In the genomic region with DNA sequence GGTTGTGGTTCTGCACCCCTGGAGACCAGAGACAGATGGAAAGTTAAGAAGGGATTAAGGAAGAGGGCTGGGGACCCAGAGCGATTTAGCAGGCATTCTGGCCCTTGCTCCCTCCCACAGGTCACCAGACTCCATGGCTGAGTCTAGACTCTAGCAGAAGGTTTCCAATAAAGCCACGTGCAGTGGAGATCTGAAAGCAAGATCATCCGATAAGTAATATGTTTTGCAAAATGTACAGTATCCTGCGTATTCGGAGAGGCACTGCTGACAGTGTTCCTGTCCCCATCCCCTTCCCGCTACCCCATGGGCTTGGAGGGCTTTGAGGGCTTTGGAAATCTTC, we compare ENCODE assay signal across 8 cellular contexts. TPM values are rescaled to one million over a fixed set of nuclear protein-coding genes. Genes with fewer than 3 reads are reported as not detected.
DNase-seq lines count a peak whose midpoint lies in the region; ATAC-seq and TF ChIP-seq lines count a peak whose summit lies in the region.

No MANE protein-coding gene starts in this region.

- H3K4me1 Mint-ChIP-seq in activated B cell treated with CpG ODN at 0.5 μM for 24 hours = peaks cover 29% of the 10 kb centered on the region
- H3K4me1 Mint-ChIP-seq in stimulated activated naive CD8-positive, alpha-beta T cell treated with anti-CD3 and anti-CD28 coated beads, Interleukin-15, amount 100 ng/mL, for 72 hours = peaks cover 52% of the 10 kb centered on the region

- ATAC-seq in activated B cell treated with CpG ODN at 0.5 μM for 24 hours (ENCODE audit: low read depth) = no peak
- ATAC-seq in stimulated activated naive CD8-positive, alpha-beta T cell treated with anti-CD3 and anti-CD28 coated beads, Interleukin-15, amount 100 ng/mL, for 72 hours = peak; percentile 11

- TF ChIP-seq CTCF in activated B cell treated with CpG ODN at 0.5 μM for 24 hours (IDR thresholded peaks at IDR 0.05) = no peak

- DNase-seq in NCI-H510A treated with DMSO at 0.1 percent for 48 hours (lab: John Stamatoyannopoulos, UW) (peak; percentile 58), NCI-H510A (lab: John Stamatoyannopoulos, UW) (no peak), activated B cell treated with CpG ODN at 0.5 μM for 24 hours (no peak), iPS DF 6.9 (ENCODE audit: low read depth, low spot score) (no peak), iPS-NIHi7 (ENCODE audit: extremely low spot score) (no peak), SKM-1 (lab: John Stamatoyannopoulos, UW; ENCODE audit: unreplicated experiment) (no peak), DMS153 treated with DMSO at 0.1 percent for 48 hours (lab: John Stamatoyannopoulos, UW; ENCODE audit: unreplicated experiment) (no peak)
- DNase-seq in stimulated activated naive CD8-positive, alpha-beta T cell treated with anti-CD3 and anti-CD28 coated beads, Interleukin-15, amount 100 ng/mL, for 72 hours = no peak

- no peaks in the 10 kb centered on the region for H3K9me3 ChIP-seq in iPS DF 6.9 (ENCODE audit: control insufficient read depth, insufficient read depth, low read length)

- no CpG with 5 or more reads among the region's 6 CpGs for WGBS in iPS DF 6.9 (ENCODE audit: insufficient coverage, insufficient read length)

- peaks cover 10% of the 10 kb centered on the region for H3K27me3 Mint-ChIP-seq in activated B cell treated with CpG ODN at 0.5 μM for 24 hours
- no peaks in the 10 kb centered on the region for H3K27me3 Mint-ChIP-seq in stimulated activated naive CD8-positive, alpha-beta T cell treated with anti-CD3 and anti-CD28 coated beads, Interleukin-15, amount 100 ng/mL, for 72 hours

- H3K4me3 ChIP-seq in iPS DF 6.9 (ENCODE audit: low read length) = peak overlapping the region; percentile 93; the same call in 1 of the 2 replicates

- no peaks in the 10 kb centered on the region for H3K36me3 ChIP-seq in iPS DF 6.9 (ENCODE audit: control insufficient read depth, insufficient read depth, low read length)

- POLR2A ChIA-PET in activated B cell treated with CpG ODN at 0.5 μM for 24 hours (lab: Charles Lee) = interaction anchor here (1.0 to 2.2 kb wide), 5 partner anchors 9 to 24 kb away, joined by 3 to 17 read pairs (median 7); no protein-coding TSS in a partner anchor

- peaks cover 3% of the 10 kb centered on the region for H3K4me1 ChIP-seq in iPS DF 6.9 (ENCODE audit: control insufficient read depth, insufficient read depth, low read length)

- no peaks in the 10 kb centered on the region for H3K36me3 Mint-ChIP-seq in activated B cell treated with CpG ODN at 0.5 μM for 24 hours (ENCODE audit: low read depth)

- intact Hi-C loops in activated B cell treated with CpG ODN at 0.5 μM for 24 hours (cut with micrococcal nuclease) = loop anchor here (10.0 kb wide), 1 partner anchor 717 kb away; no protein-coding TSS in a partner anchor

- H3K27me3 ChIP-seq in iPS DF 6.9 (ENCODE audit: control insufficient read depth, insufficient read depth, low read length) = peaks cover 4% of the 10 kb centered on the region

- peak overlapping the region; percentile 88 for H3K4me3 Mint-ChIP-seq in activated B cell treated with CpG ODN at 0.5 μM for 24 hours
- H3K4me3 Mint-ChIP-seq in stimulated activated naive CD8-positive, alpha-beta T cell treated with anti-CD3 and anti-CD28 coated beads, Interleukin-15, amount 100 ng/mL, for 72 hours = peak overlapping the region; percentile 87 to 99

- CTCF ChIA-PET in activated B cell treated with CpG ODN at 0.5 μM for 24 hours (lab: Charles Lee) = interaction anchor here (1.3 kb wide), 1 partner anchor 8 kb away, joined by 7 read pairs; no protein-coding TSS in a partner anchor

- H3K27ac Mint-ChIP-seq in activated B cell treated with CpG ODN at 0.5 μM for 24 hours = no peak overlapping the region
- peak overlapping the region in 1 of 2 donors; percentile 43 for H3K27ac Mint-ChIP-seq in stimulated activated naive CD8-positive, alpha-beta T cell treated with anti-CD3 and anti-CD28 coated beads, Interleukin-15, amount 100 ng/mL, for 72 hours

- H3K27ac ChIP-seq in iPS DF 6.9 (ENCODE audit: low read length) = no peak overlapping the region

- H3K9me3 Mint-ChIP-seq in activated B cell treated with CpG ODN at 0.5 μM for 24 hours = no peaks in the 10 kb centered on the region
- H3K9me3 Mint-ChIP-seq in stimulated activated naive CD8-positive, alpha-beta T cell treated with anti-CD3 and anti-CD28 coated beads, Interleukin-15, amount 100 ng/mL, for 72 hours = no peaks in the 10 kb centered on the region

RNA-seq across cellular contexts. Expression of a gene that starts 0.5 kb away (rescaled TPM):
- 1.8 and 1.9 TPM in 2 replicates for total RNA-seq in activated B cell treated with CpG ODN at 0.5 μM for 24 hours
